Comparison of ENCODE assay signal across 30 cellular contexts in genomic region chr9:82890865-82891264, GRCh38.
"Had no signal": no experiment of that assay in that cellular context is flagged by ENCODE, and none has a peak within 500 bp of the region (broad histone marks: within the 10 kb centered on the region; RNA-seq: fewer than 3 reads in every experiment).

No MANE protein-coding gene starts in this region.

- DNase-seq: activated CD4-positive, alpha-beta memory T cell treated with anti-CD3 and anti-CD28 coated beads, Interleukin-2, amount 10 ng/mL, durations not matched to agents 7 days and 5 days; activated CD4-positive, alpha-beta T cell treated with anti-CD3 and anti-CD28 coated beads for 1 hour; activated CD4-positive, alpha-beta T cell treated with anti-CD3 and anti-CD28 coated beads, Interleukin-2, amount 10 ng/mL, durations not matched to agents 7 days and 5 days; activated CD8-positive, alpha-beta memory T cell treated with anti-CD3 and anti-CD28 coated beads, Interleukin-2, amount 50 U/mL, for 48 hours; activated gamma-delta T cell; activated naive CD4-positive, alpha-beta T cell treated with anti-CD3 and anti-CD28 coated beads, Interleukin-2, amount 10 ng/mL, durations not matched to agents 7 days and 5 days; activated naive CD8-positive, alpha-beta T cell treated with anti-CD3 and anti-CD28 coated beads, Interleukin-2, amount 10 ng/mL, durations not matched to agents 7 days and 5 days; activated T-cell treated with anti-CD3 and anti-CD28 coated beads, Interleukin-2, amount 50 U/mL, for 24 hours; dorsolateral prefrontal cortex; effector memory CD4-positive, alpha-beta T cell; erythroblast; gastrocnemius medialis; glutamatergic neuron; hippocampal formation; left colon; mesenchymal stem cell; natural killer cell; occipital lobe; right cardiac atrium; stimulated activated CD4-positive, alpha-beta T cell treated with anti-CD3 and anti-CD28 coated beads, Interleukin-2, amount 100 ng/mL, for 48 hours; stimulated activated naive CD4-positive, alpha-beta T cell treated with Interleukin-2 at 50 U/mL for 16 hours; trophoblast cell; uterus had no signal

- H3K4me1 ChIP-seq: ascending aorta, gastrocnemius medialis, neural progenitor cell, parathyroid adenoma, uterus had no signal

- H3K4me3 ChIP-seq: ascending aorta, coronary artery, dorsolateral prefrontal cortex, gastrocnemius medialis, neural progenitor cell, thoracic aorta, uterus had no signal

- H3K4me2 ChIP-seq: neural progenitor cell had no signal

- H3K9me3 ChIP-seq: ascending aorta, gastrocnemius medialis, thoracic aorta, uterus had no signal

- H3K36me3 Mint-ChIP-seq: activated naive CD4-positive, alpha-beta T cell treated with anti-CD3 and anti-CD28 coated beads, Interleukin-2, amount 10 ng/mL, durations not matched to agents 7 days and 5 days; activated naive CD8-positive, alpha-beta T cell treated with anti-CD3 and anti-CD28 coated beads, Interleukin-2, amount 10 ng/mL, durations not matched to agents 7 days and 5 days; brain; natural killer cell; neural progenitor cell had no signal

- H3K36me3 ChIP-seq: ascending aorta, gastrocnemius medialis, neural progenitor cell, thoracic aorta, uterus had no signal

- H3K27me3 Mint-ChIP-seq: activated CD4-positive, alpha-beta memory T cell treated with anti-CD3 and anti-CD28 coated beads, Interleukin-2, amount 10 ng/mL, durations not matched to agents 7 days and 5 days; activated CD4-positive, alpha-beta T cell treated with anti-CD3 and anti-CD28 coated beads, Interleukin-2, amount 10 ng/mL, durations not matched to agents 7 days and 5 days; activated naive CD4-positive, alpha-beta T cell treated with anti-CD3 and anti-CD28 coated beads, Interleukin-2, amount 10 ng/mL, durations not matched to agents 7 days and 5 days; activated naive CD8-positive, alpha-beta T cell treated with anti-CD3 and anti-CD28 coated beads, Interleukin-2, amount 10 ng/mL, durations not matched to agents 7 days and 5 days; activated T-cell treated with anti-CD3 and anti-CD28 coated beads, Interleukin-2, amount 50 U/mL, for 24 hours; brain had no signal

- H3K4me1 Mint-ChIP-seq: activated CD4-positive, alpha-beta memory T cell treated with anti-CD3 and anti-CD28 coated beads, Interleukin-2, amount 10 ng/mL, durations not matched to agents 7 days and 5 days; activated CD4-positive, alpha-beta T cell treated with anti-CD3 and anti-CD28 coated beads, Interleukin-2, amount 10 ng/mL, durations not matched to agents 7 days and 5 days; activated naive CD4-positive, alpha-beta T cell treated with anti-CD3 and anti-CD28 coated beads, Interleukin-2, amount 10 ng/mL, durations not matched to agents 7 days and 5 days; activated naive CD8-positive, alpha-beta T cell treated with anti-CD3 and anti-CD28 coated beads, Interleukin-2, amount 10 ng/mL, durations not matched to agents 7 days and 5 days; natural killer cell had no signal

- H3K27me3 ChIP-seq: ascending aorta, dorsolateral prefrontal cortex, gastrocnemius medialis, neural progenitor cell, uterus had no signal

- H3K9me3 Mint-ChIP-seq: activated CD4-positive, alpha-beta memory T cell treated with anti-CD3 and anti-CD28 coated beads, Interleukin-2, amount 10 ng/mL, durations not matched to agents 7 days and 5 days; activated CD4-positive, alpha-beta T cell treated with anti-CD3 and anti-CD28 coated beads, Interleukin-2, amount 10 ng/mL, durations not matched to agents 7 days and 5 days; activated naive CD4-positive, alpha-beta T cell treated with anti-CD3 and anti-CD28 coated beads, Interleukin-2, amount 10 ng/mL, durations not matched to agents 7 days and 5 days; activated naive CD8-positive, alpha-beta T cell treated with anti-CD3 and anti-CD28 coated beads, Interleukin-2, amount 10 ng/mL, durations not matched to agents 7 days and 5 days; activated T-cell treated with anti-CD3 and anti-CD28 coated beads, Interleukin-2, amount 50 U/mL, for 24 hours; natural killer cell; neural progenitor cell had no signal

- H3K4me3 Mint-ChIP-seq: activated CD4-positive, alpha-beta memory T cell treated with anti-CD3 and anti-CD28 coated beads, Interleukin-2, amount 10 ng/mL, durations not matched to agents 7 days and 5 days; activated CD4-positive, alpha-beta T cell treated with anti-CD3 and anti-CD28 coated beads, Interleukin-2, amount 10 ng/mL, durations not matched to agents 7 days and 5 days; activated naive CD4-positive, alpha-beta T cell treated with anti-CD3 and anti-CD28 coated beads, Interleukin-2, amount 10 ng/mL, durations not matched to agents 7 days and 5 days; activated naive CD8-positive, alpha-beta T cell treated with anti-CD3 and anti-CD28 coated beads, Interleukin-2, amount 10 ng/mL, durations not matched to agents 7 days and 5 days; activated T-cell treated with anti-CD3 and anti-CD28 coated beads, Interleukin-2, amount 50 U/mL, for 24 hours; brain; natural killer cell; neural progenitor cell; WTC11 had no signal

- H3K79me2 ChIP-seq: parathyroid adenoma had no signal

- H3K9ac ChIP-seq: neural progenitor cell, parathyroid adenoma had no signal

- H2AFZ ChIP-seq: parathyroid adenoma had no signal

- H3K27ac ChIP-seq: ascending aorta, coronary artery, dorsolateral prefrontal cortex, gastrocnemius medialis, neural progenitor cell, parathyroid adenoma, thoracic aorta, uterus had no signal

- ATAC-seq: gastrocnemius medialis, left colon, natural killer cell, right cardiac atrium, WTC11 had no signal

- H3K27ac Mint-ChIP-seq: activated CD4-positive, alpha-beta memory T cell treated with anti-CD3 and anti-CD28 coated beads, Interleukin-2, amount 10 ng/mL, durations not matched to agents 7 days and 5 days; activated CD4-positive, alpha-beta T cell treated with anti-CD3 and anti-CD28 coated beads, Interleukin-2, amount 10 ng/mL, durations not matched to agents 7 days and 5 days; activated naive CD4-positive, alpha-beta T cell treated with anti-CD3 and anti-CD28 coated beads, Interleukin-2, amount 10 ng/mL, durations not matched to agents 7 days and 5 days; activated naive CD8-positive, alpha-beta T cell treated with anti-CD3 and anti-CD28 coated beads, Interleukin-2, amount 10 ng/mL, durations not matched to agents 7 days and 5 days; activated T-cell treated with anti-CD3 and anti-CD28 coated beads, Interleukin-2, amount 50 U/mL, for 24 hours; brain; natural killer cell; neural progenitor cell; WTC11 had no signal
